21 cellular contexts compared by ENCODE assay signal in the genomic region with DNA sequence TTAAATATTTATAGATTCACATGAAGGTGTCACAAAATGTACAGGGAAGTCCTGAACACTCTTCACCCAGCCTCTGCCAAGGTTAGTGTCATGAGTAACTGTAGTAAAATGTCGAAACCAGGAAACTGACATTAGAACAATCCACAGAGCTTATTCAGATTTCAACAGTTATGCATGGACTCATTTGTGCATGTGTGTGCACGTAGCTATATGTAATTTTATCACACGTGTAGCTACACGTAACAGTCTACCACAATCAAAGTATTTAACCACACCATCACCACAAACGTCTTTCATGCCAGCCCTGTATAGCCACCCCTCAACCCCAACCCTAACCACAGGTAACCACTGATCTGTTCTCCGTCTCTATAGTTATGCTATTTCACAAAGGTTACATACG.
DNase-seq lines count a peak whose midpoint lies in the region; ATAC-seq and TF ChIP-seq lines count a peak whose summit lies in the region.
"Had no signal": no experiment of that assay in that cellular context is flagged by ENCODE, and none has a peak within 500 bp of the region (broad histone marks: within the 10 kb centered on the region; RNA-seq: fewer than 3 reads in every experiment).

No MANE protein-coding gene starts in this region.

- no peaks in the 10 kb centered on the region for H3K9me3 ChIP-seq in OCI-LY7 (ENCODE audit: low read length)
- H3K9me3 ChIP-seq in trophoblast cell (ENCODE audit: insufficient read depth, low read depth, low read length), result peaks cover 2% of the 10 kb centered on the region
- H3K9me3 ChIP-seq: gastrocnemius medialis, MG63, mucosa of descending colon, right lobe of liver, transverse colon had no signal

- no peaks in the 10 kb centered on the region for H3K27me3 Mint-ChIP-seq in chondrocyte (ENCODE audit: low read depth)

- H3K4me3 Mint-ChIP-seq in chondrocyte (ENCODE audit: unreplicated experiment), result no peak overlapping the region
- H3K4me3 Mint-ChIP-seq: CD8-positive, alpha-beta memory T cell; nephron had no signal

- intact Hi-C loops in OCI-LY7 (cut with micrococcal nuclease; ENCODE audit: unreplicated experiment), result loop anchor here (10.0 kb wide), 1 partner anchor 147 kb away; no protein-coding TSS in a partner anchor

- ATAC-seq in HG02678 (IDR thresholded peaks at IDR 0.05; ENCODE audit: unreplicated experiment), result no peak
- ATAC-seq: gastrocnemius medialis, K562, mucosa of descending colon, right lobe of liver had no signal

- H3K4me1 ChIP-seq in OCI-LY7 (ENCODE audit: insufficient read depth, low read length, poor library complexity, severe bottlenecking) (peaks cover 26% of the 10 kb centered on the region), trophoblast cell (ENCODE audit: control insufficient read depth in 1 of 2, insufficient read depth in 2 of 2, low read length in 2 of 2) (peaks cover 3 to 8% of the 10 kb centered on the region in 2 experiments)
- H3K4me1 ChIP-seq: gastrocnemius medialis, right lobe of liver, transverse colon had no signal

- H3K14ac ChIP-seq in trophoblast cell (ENCODE audit: low read length), result no peak overlapping the region

- peaks cover 6% of the 10 kb centered on the region for H3K9me3 Mint-ChIP-seq in chondrocyte (ENCODE audit: low read depth)
- H3K9me3 Mint-ChIP-seq: nephron had no signal

- no peak for TF ChIP-seq CTCF in OCI-LY7 (conservative IDR thresholded peaks at IDR 0.05; ENCODE audit: low read length)
- no peak for TF ChIP-seq CTCF in chondrocyte (IDR thresholded peaks at IDR 0.05)

- peaks cover 25% of the 10 kb centered on the region for H3K36me3 ChIP-seq in OCI-LY7 (ENCODE audit: insufficient read depth, low read length)
- no peaks in the 10 kb centered on the region for H3K36me3 ChIP-seq in trophoblast cell (ENCODE audit: control insufficient read depth in 1 of 2, insufficient read depth in 2 of 2, low read length in 2 of 2)
- H3K36me3 ChIP-seq: gastrocnemius medialis, MG63, right lobe of liver, transverse colon had no signal

- DNase-seq in SIG-M5 treated with dmso at 0.1 percent for 504 hours (lab: John Stamatoyannopoulos, UW; ENCODE audit: unreplicated experiment), result peak; percentile 47
- DNase-seq in SIG-M5 (lab: John Stamatoyannopoulos, UW), result no peak
- no peak for DNase-seq in OCI-LY7 (ENCODE audit: low spot score)
- DNase-seq in chondrocyte (ENCODE audit: low spot score), result no peak
- peak; percentile 7 to 77 for DNase-seq in trophoblast cell
- no peak for DNase-seq in central memory CD4-positive, alpha-beta T cell
- DNase-seq in NCI-H2081 treated with DMSO at 0.1 percent for 48 hours (lab: John Stamatoyannopoulos, UW), result no peak
- DNase-seq: 8988T; activated gamma-delta T cell; activated T-cell treated with anti-CD3 and anti-CD28 coated beads, Interleukin-2, amount 50 U/mL, for 1 hour; CD8-positive, alpha-beta memory T cell; DMS53; gastrocnemius medialis; MG63; mucosa of descending colon; NCI-H1694; right lobe of liver; transverse colon had no signal

- no CpG with 5 or more reads among the region's 7 CpGs for WGBS in trophoblast cell (ENCODE audit: extremely low coverage, insufficient coverage, insufficient read length)

- peaks cover 2% of the 10 kb centered on the region for H3K79me1 ChIP-seq in trophoblast cell (ENCODE audit: low read length)

- no peak overlapping the region for H3K23ac ChIP-seq in trophoblast cell (ENCODE audit: low read length)

- no peak overlapping the region for H2BK120ac ChIP-seq in trophoblast cell (ENCODE audit: insufficient read depth, low read length, poor library complexity)

- no peak overlapping the region for H3K27ac ChIP-seq in OCI-LY7 (ENCODE audit: low read depth, low read length, poor library complexity, severe bottlenecking)
- no peak overlapping the region for H3K27ac ChIP-seq in trophoblast cell (ENCODE audit: low read depth, low read length)
- H3K27ac ChIP-seq: gastrocnemius medialis, right lobe of liver, transverse colon had no signal

- H4K8ac ChIP-seq in trophoblast cell (ENCODE audit: low read depth, low read length), result no peak overlapping the region

- H3K4me3 ChIP-seq in OCI-LY7 (ENCODE audit: low read depth, low read length, poor library complexity, severe bottlenecking) (no peak overlapping the region), trophoblast cell (ENCODE audit: low read depth, low read length) (no peak overlapping the region)
- H3K4me3 ChIP-seq: gastrocnemius medialis, K562, MG63, mucosa of descending colon, right lobe of liver, transverse colon had no signal

- H3K79me2 ChIP-seq in OCI-LY7 (ENCODE audit: insufficient read depth, low read depth, low read length), result no peaks in the 10 kb centered on the region
- no peaks in the 10 kb centered on the region for H3K79me2 ChIP-seq in trophoblast cell (ENCODE audit: control insufficient read depth, insufficient read depth, low read length, poor library complexity)

- BruUV-seq in OCI-LY7 (replicated peaks; lab: Mats Ljungman, UMichigan), result no TSS peak

- no peak overlapping the region for H2AK5ac ChIP-seq in trophoblast cell (ENCODE audit: low read length)

- POLR2A ChIA-PET in OCI-LY7 (lab: Charles Lee), result no interaction called here

- H2AFZ ChIP-seq in OCI-LY7 (ENCODE audit: low read length) (peak overlapping the region; percentile 22; the same call in 1 of the 2 replicates), trophoblast cell (ENCODE audit: insufficient read depth, low read length, poor library complexity) (no peak overlapping the region)

- no peaks in the 10 kb centered on the region for H3K9me2 ChIP-seq in OCI-LY7 (ENCODE audit: insufficient read depth, low read length)

- H2BK12ac ChIP-seq in trophoblast cell (ENCODE audit: low read length), result no peak overlapping the region

- H3K4me1 Mint-ChIP-seq in chondrocyte (ENCODE audit: low read depth), result peaks cover 82% of the 10 kb centered on the region

- H3K18ac ChIP-seq in trophoblast cell (ENCODE audit: low read length), result no peak overlapping the region

- H4K12ac ChIP-seq in trophoblast cell (ENCODE audit: low read depth, low read length), result no peak overlapping the region

- no peak overlapping the region for H3K4me2 ChIP-seq in OCI-LY7 (ENCODE audit: low read length)
- H3K4me2 ChIP-seq in trophoblast cell (ENCODE audit: low read length), result no peak overlapping the region

- H4K20me1 ChIP-seq in OCI-LY7 (ENCODE audit: insufficient read depth, low read length), result no peaks in the 10 kb centered on the region

- no peak overlapping the region for H3K4ac ChIP-seq in trophoblast cell (ENCODE audit: low read depth, low read length)

- peaks cover 14% of the 10 kb centered on the region for H3K36me3 Mint-ChIP-seq in chondrocyte (ENCODE audit: low read depth)
- H3K36me3 Mint-ChIP-seq: CD8-positive, alpha-beta memory T cell had no signal

- H2BK5ac ChIP-seq in trophoblast cell (ENCODE audit: low read depth, low read length, poor library complexity), result no peak overlapping the region

- peak overlapping the region; percentile 62 for H3K27ac Mint-ChIP-seq in chondrocyte (ENCODE audit: unreplicated experiment)
- H3K27ac Mint-ChIP-seq: CD8-positive, alpha-beta memory T cell had no signal

- no peaks in the 10 kb centered on the region for H3K27me3 ChIP-seq in trophoblast cell (ENCODE audit: insufficient read depth, low read length)
- H3K27me3 ChIP-seq: gastrocnemius medialis, MG63, right lobe of liver, transverse colon had no signal

- CTCF ChIA-PET in OCI-LY7 (lab: Charles Lee; ENCODE audit: unreplicated experiment), result interaction anchor here (1.0 kb wide), 1 partner anchor 13 kb away, joined by 3 read pairs; no protein-coding TSS in a partner anchor

- H3K9ac ChIP-seq in trophoblast cell (ENCODE audit: low read length), result no peak overlapping the region

- H4K91ac ChIP-seq in trophoblast cell (ENCODE audit: low read depth, low read length), result no peak overlapping the region

Comparison
In these comparisons a context has a peak if more than half of its experiments do, and no peak if none do; other contexts are left out.
1. DNase-seq: peak in SIG-M5 treated with dmso at 0.1 percent for 504 hours (single experiment) and trophoblast cell (2 of 2); none in SIG-M5 (single experiment), OCI-LY7 (single experiment), chondrocyte (single experiment), central memory CD4-positive, alpha-beta T cell (single experiment) and NCI-H2081 treated with DMSO at 0.1 percent for 48 hours (single experiment).